Comparison of ENCODE assay signal across 21 cellular contexts in genomic region chr4:185841451-185841850, GRCh38. TPM values are rescaled to one million over a fixed set of nuclear protein-coding genes. Genes with fewer than 3 reads are reported as not detected.
DNase-seq lines count a peak whose midpoint lies in the region; ATAC-seq, FAIRE-seq and TF ChIP-seq lines count a peak whose summit lies in the region.
"Had no signal": no experiment of that assay in that cellular context is flagged by ENCODE, and none has a peak within 500 bp of the region (broad histone marks: within the 10 kb centered on the region; RNA-seq: fewer than 3 reads in every experiment).

No MANE protein-coding gene starts in this region.

- H3K36me3 ChIP-seq in SJSA1 (no peaks in the 10 kb centered on the region), hepatocyte (replicated peaks; ENCODE audit: insufficient read depth, low read depth) (no peaks in the 10 kb centered on the region), pancreas (no peaks in the 10 kb centered on the region), vagina (no peaks in the 10 kb centered on the region), prostate gland (no peaks in the 10 kb centered on the region)
- H3K36me3 ChIP-seq: BE2C, HAP-1 had no signal

- H3K27me3 ChIP-seq in SJSA1 (replicated peaks): no peaks in the 10 kb centered on the region
- H3K27me3 ChIP-seq in hepatocyte: no peaks in the 10 kb centered on the region
- no peaks in the 10 kb centered on the region for H3K27me3 ChIP-seq in pancreas
- H3K27me3 ChIP-seq in vagina: no peaks in the 10 kb centered on the region
- H3K27me3 ChIP-seq in prostate gland (replicated peaks; ENCODE audit: insufficient read depth): no peaks in the 10 kb centered on the region
- H3K27me3 ChIP-seq: BE2C had no signal

- no peak overlapping the region for H2AFZ ChIP-seq in hepatocyte

- ATAC-seq in pancreas (peak; percentile 64 to 84 (median 74)), HG03045 (IDR thresholded peaks at IDR 0.05; ENCODE audit: unreplicated experiment) (no peak)

- H3K27me3 Mint-ChIP-seq in activated CD4-positive, alpha-beta T cell treated with anti-CD3 and anti-CD28 coated beads, Interleukin-2, amount 10 ng/mL, durations not matched to agents 24 days and 14 days: no peaks in the 10 kb centered on the region
- H3K27me3 Mint-ChIP-seq: CD4-positive, CD25-positive, alpha-beta regulatory T cell; CD8-positive, alpha-beta memory T cell had no signal

- H3K79me2 ChIP-seq in hepatocyte: no peaks in the 10 kb centered on the region

- intact Hi-C loops in pancreas (cut with DNase I): no loop called here
- intact Hi-C loops in vagina (cut with DNase I): no loop called here
- intact Hi-C loops in prostate gland (cut with DNase I): no loop called here
- intact Hi-C loops in activated CD4-positive, alpha-beta T cell treated with anti-CD3 and anti-CD28 coated beads, Interleukin-2, amount 10 ng/mL, durations not matched to agents 24 days and 14 days (cut with micrococcal nuclease): no loop called here

- H3K4me1 Mint-ChIP-seq in activated CD4-positive, alpha-beta T cell treated with anti-CD3 and anti-CD28 coated beads, Interleukin-2, amount 10 ng/mL, durations not matched to agents 24 days and 14 days: no peaks in the 10 kb centered on the region
- H3K4me1 Mint-ChIP-seq: CD4-positive, CD25-positive, alpha-beta regulatory T cell; CD8-positive, alpha-beta memory T cell had no signal

- H3K27ac Mint-ChIP-seq in activated CD4-positive, alpha-beta T cell treated with anti-CD3 and anti-CD28 coated beads, Interleukin-2, amount 10 ng/mL, durations not matched to agents 24 days and 14 days: no peak overlapping the region
- H3K27ac Mint-ChIP-seq: CD4-positive, CD25-positive, alpha-beta regulatory T cell; CD8-positive, alpha-beta memory T cell had no signal

- DNase-seq in SJSA1 (ENCODE audit: low read depth in 1 of 2, low spot score in 2 of 2) (no peak), hepatocyte (ENCODE audit: low spot score) (no peak), pancreas (peak in 3 of 6 donors; percentile 63 to 71 (median 71)), vagina (ENCODE audit: extremely low spot score in 2 of 2) (no peak), prostate gland (ENCODE audit: low spot score) (no peak)
- DNase-seq in activated CD4-positive, alpha-beta T cell treated with anti-CD3 and anti-CD28 coated beads, Interleukin-2, amount 10 ng/mL, durations not matched to agents 24 days and 14 days: no peak
- DNase-seq: ACHN; BE2C; C1 segment of cervical spinal cord; CD4-positive, CD25-positive, alpha-beta regulatory T cell; CD8-positive, alpha-beta memory T cell; COR-L47; IMR-90 had no signal

- no peak for FAIRE-seq in pancreas (lab: Jason Lieb, UNC)
- FAIRE-seq: A204.1, D721Med, G401.6, GM12891, GM19239 had no signal

- peak overlapping the region; percentile 96; the same call in 1 of the 2 replicates for H3K27ac ChIP-seq in SJSA1
- peak overlapping the region; percentile 86 for H3K27ac ChIP-seq in hepatocyte
- peak overlapping the region; percentile 8 to 84 (median 54) for H3K27ac ChIP-seq in pancreas
- H3K27ac ChIP-seq in vagina: peak overlapping the region; percentile 76
- H3K27ac ChIP-seq in prostate gland: no peak overlapping the region
- H3K27ac ChIP-seq: HL-60 had no signal

- H3K4me1 ChIP-seq in SJSA1 (replicated peaks) (peaks cover 49% of the 10 kb centered on the region), hepatocyte (ENCODE audit: insufficient read depth) (peaks cover 45% of the 10 kb centered on the region), pancreas (peaks cover 21 to 65% (median 62%) of the 10 kb centered on the region in 3 donors), vagina (peaks cover 36% of the 10 kb centered on the region), prostate gland (replicated peaks) (peaks cover 11% of the 10 kb centered on the region)

- 98% methylated on average over 2 of the region's 2 CpGs for WGBS in hepatocyte (ENCODE audit: low lambda C conversion rate, missing lambda C conversion rate)
- WGBS in pancreas, 2 donors: 40 to 41% methylated on average over 2 of the region's 2 CpGs
- 96% methylated on average over 2 of the region's 2 CpGs for WGBS in prostate gland

- no peaks in the 10 kb centered on the region; the same call in 1 of the 2 replicates for H3K9me3 ChIP-seq in SJSA1 (replicated peaks)
- no peaks in the 10 kb centered on the region for H3K9me3 ChIP-seq in hepatocyte (ENCODE audit: low read depth)
- H3K9me3 ChIP-seq in pancreas: no peaks in the 10 kb centered on the region
- H3K9me3 ChIP-seq in vagina: no peaks in the 10 kb centered on the region
- H3K9me3 ChIP-seq in prostate gland: no peaks in the 10 kb centered on the region
- H3K9me3 ChIP-seq: HAP-1 had no signal

- TF ChIP-seq CTCF in hepatocyte (IDR thresholded peaks at IDR 0.05; ENCODE audit: poor library complexity) (no peak), pancreas (IDR thresholded peaks at IDR 0.05) (no peak), vagina (IDR thresholded peaks at IDR 0.05) (no peak), prostate gland (IDR thresholded peaks at IDR 0.05) (no peak)

- H3K4me3 ChIP-seq in SJSA1 (no peak overlapping the region), hepatocyte (no peak overlapping the region), pancreas (peak overlapping the region in 1 of 4 donors; percentile 10), vagina (no peak overlapping the region), prostate gland (no peak overlapping the region)
- H3K4me3 ChIP-seq: HAP-1 had no signal

- H3K36me3 Mint-ChIP-seq in activated CD4-positive, alpha-beta T cell treated with anti-CD3 and anti-CD28 coated beads, Interleukin-2, amount 10 ng/mL, durations not matched to agents 24 days and 14 days (ENCODE audit: low read depth): no peaks in the 10 kb centered on the region
- H3K36me3 Mint-ChIP-seq: CD4-positive, CD25-positive, alpha-beta regulatory T cell; CD8-positive, alpha-beta memory T cell had no signal

- TF ChIP-seq POLR2A in vagina (IDR thresholded peaks at IDR 0.05): no peak
- no peak for TF ChIP-seq POLR2A in prostate gland (IDR thresholded peaks at IDR 0.05)

- no peak overlapping the region for H3K4me2 ChIP-seq in hepatocyte

- no peaks in the 10 kb centered on the region for H3K9me3 Mint-ChIP-seq in activated CD4-positive, alpha-beta T cell treated with anti-CD3 and anti-CD28 coated beads, Interleukin-2, amount 10 ng/mL, durations not matched to agents 24 days and 14 days

- no peaks in the 10 kb centered on the region for H3K9me2 ChIP-seq in hepatocyte (replicated peaks; ENCODE audit: insufficient read depth)

- H3K4me3 Mint-ChIP-seq in activated CD4-positive, alpha-beta T cell treated with anti-CD3 and anti-CD28 coated beads, Interleukin-2, amount 10 ng/mL, durations not matched to agents 24 days and 14 days: no peak overlapping the region
- H3K4me3 Mint-ChIP-seq: CD4-positive, CD25-positive, alpha-beta regulatory T cell; CD8-positive, alpha-beta memory T cell had no signal

- no peaks in the 10 kb centered on the region for H4K20me1 ChIP-seq in hepatocyte (ENCODE audit: insufficient read depth, poor library complexity, severe bottlenecking)

RNA-seq across cellular contexts. Expression of gene SORBS2, which starts 29.5 kb away (rescaled TPM):
- 9.0 and 17.4 TPM in 2 replicates for total RNA-seq in SJSA1 (2014; rRNA removed; shearing (Covaris generic))
- total RNA-seq in hepatocyte (52.1 and 56.5 TPM in 2 replicates), pancreas (100 to 1,000 TPM; 103 to 245 (median 145) TPM), vagina (60.4 TPM), prostate gland (100 to 1,000 TPM; 175 to 242 TPM)
- polyA plus RNA-seq in hepatocyte (43.4 and 60.0 TPM in 2 replicates), pancreas (10 to 100 TPM; 61.7 to 74.9 TPM)
- total RNA-seq in activated CD4-positive, alpha-beta T cell treated with anti-CD3 and anti-CD28 coated beads, Interleukin-2, amount 10 ng/mL, durations not matched to agents 24 days and 14 days: not detected in 2 replicates
- total RNA-seq: CD8-positive, alpha-beta memory T cell had no signal
- polyA plus RNA-seq: CD4-positive, CD25-positive, alpha-beta regulatory T cell; CD8-positive, alpha-beta memory T cell; IMR-90 had no signal

Comparison
In these comparisons a context has a peak if more than half of its experiments do, and no peak if none do; other contexts are left out.
1. H3K27ac ChIP-seq: peak in SJSA1 (single experiment), hepatocyte (single experiment), pancreas (4 of 4) and vagina (single experiment); none in prostate gland (0 of 2).